In the genomic region with DNA sequence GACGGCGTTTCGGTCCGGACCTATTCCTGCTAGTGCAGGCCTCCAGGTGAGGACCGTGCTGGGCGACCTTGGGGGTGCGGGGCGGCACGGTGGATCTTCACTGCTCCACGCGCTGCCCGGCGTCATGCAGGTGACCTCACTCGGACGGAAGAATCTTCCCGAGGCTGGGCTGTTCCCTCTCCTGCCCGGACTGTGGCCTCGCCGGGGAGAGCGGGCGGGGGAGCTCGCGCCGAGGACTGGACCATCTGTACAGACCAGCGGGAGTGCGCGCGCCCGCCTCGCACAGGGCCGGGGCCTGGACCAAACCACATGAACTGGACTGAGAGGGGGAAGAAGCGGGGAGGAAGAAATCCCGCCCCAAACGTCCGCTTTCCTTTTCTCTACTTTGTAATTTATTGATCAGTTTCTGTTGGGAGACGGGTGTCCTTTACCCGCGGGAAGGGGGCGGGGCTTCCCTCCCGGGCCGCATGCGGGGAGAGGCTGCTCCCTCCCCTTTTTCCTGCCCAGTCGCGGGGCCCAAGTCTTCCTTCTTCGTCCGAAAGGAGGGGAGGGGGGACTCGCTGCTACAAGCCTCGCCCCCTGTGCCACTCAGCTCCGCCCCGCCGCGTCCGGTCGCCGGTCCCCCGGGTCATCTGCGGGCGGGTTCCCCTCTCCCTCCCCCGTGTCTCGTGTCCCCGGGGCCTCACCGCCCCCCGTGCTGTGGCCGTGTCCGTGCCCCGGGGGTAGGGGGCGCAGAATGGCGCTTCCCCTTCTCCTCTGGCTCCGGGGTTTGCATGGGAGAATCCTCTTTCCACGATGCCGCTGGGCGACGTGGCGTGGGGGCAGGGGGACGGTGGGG, we compare ENCODE assay signal across 1 cellular context.
TF ChIP-seq lines count a peak whose summit lies in the region.

No MANE protein-coding gene starts in this region.

TF ChIP-seq in HepG2, 621 proteins besides CTCF, POLR2A, EP300 and RAD21 (continued from another document and continues in another):
- TF ChIP-seq, protein P1, sequence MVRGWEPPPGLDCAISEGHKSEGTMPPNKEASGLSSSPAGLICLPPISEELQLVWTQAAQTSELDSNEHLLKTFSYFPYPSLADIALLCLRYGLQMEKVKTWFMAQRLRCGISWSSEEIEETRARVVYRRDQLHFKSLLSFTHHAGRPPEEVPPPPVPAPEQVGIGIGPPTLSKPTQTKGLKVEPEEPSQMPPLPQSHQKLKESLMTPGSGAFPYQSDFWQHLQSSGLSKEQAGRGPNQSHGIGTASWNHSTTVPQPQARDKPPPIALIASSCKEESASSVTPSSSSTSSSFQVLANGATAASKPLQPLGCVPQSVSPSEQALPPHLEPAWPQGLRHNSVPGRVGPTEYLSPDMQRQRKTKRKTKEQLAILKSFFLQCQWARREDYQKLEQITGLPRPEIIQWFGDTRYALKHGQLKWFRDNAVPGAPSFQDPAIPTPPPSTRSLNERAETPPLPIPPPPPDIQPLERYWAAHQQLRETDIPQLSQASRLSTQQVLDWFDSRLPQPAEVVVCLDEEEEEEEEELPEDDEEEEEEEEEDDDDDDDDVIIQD (CRISPR knock-in tag; IDR thresholded peaks at IDR 0.05; ENCODE audit: low read depth) = no peak
- peak; percentile 77; the same call in 1 of the 2 replicates for TF ChIP-seq ZFP82 (CRISPR knock-in tag; IDR thresholded peaks at IDR 0.05; ENCODE audit: borderline replicate concordance)
- no peak for TF ChIP-seq ELF3 (CRISPR knock-in tag; IDR thresholded peaks at IDR 0.05)
- TF ChIP-seq HOXA3 (CRISPR knock-in tag; IDR thresholded peaks at IDR 0.05) = peak; percentile 83
- no peak for TF ChIP-seq KDM4B (CRISPR knock-in tag; IDR thresholded peaks at IDR 0.05)
- TF ChIP-seq, protein P2, sequence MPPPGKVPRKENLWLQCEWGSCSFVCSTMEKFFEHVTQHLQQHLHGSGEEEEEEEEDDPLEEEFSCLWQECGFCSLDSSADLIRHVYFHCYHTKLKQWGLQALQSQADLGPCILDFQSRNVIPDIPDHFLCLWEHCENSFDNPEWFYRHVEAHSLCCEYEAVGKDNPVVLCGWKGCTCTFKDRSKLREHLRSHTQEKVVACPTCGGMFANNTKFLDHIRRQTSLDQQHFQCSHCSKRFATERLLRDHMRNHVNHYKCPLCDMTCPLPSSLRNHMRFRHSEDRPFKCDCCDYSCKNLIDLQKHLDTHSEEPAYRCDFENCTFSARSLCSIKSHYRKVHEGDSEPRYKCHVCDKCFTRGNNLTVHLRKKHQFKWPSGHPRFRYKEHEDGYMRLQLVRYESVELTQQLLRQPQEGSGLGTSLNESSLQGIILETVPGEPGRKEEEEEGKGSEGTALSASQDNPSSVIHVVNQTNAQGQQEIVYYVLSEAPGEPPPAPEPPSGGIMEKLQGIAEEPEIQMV (CRISPR knock-in tag; IDR thresholded peaks at IDR 0.05; ENCODE audit: low read depth) = 0 out of 2 replicates have a peak, but pooled peaks have one; percentile 62
- TF ChIP-seq, protein P3, sequence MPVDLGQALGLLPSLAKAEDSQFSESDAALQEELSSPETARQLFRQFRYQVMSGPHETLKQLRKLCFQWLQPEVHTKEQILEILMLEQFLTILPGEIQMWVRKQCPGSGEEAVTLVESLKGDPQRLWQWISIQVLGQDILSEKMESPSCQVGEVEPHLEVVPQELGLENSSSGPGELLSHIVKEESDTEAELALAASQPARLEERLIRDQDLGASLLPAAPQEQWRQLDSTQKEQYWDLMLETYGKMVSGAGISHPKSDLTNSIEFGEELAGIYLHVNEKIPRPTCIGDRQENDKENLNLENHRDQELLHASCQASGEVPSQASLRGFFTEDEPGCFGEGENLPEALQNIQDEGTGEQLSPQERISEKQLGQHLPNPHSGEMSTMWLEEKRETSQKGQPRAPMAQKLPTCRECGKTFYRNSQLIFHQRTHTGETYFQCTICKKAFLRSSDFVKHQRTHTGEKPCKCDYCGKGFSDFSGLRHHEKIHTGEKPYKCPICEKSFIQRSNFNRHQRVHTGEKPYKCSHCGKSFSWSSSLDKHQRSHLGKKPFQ (CRISPR knock-in tag; IDR thresholded peaks at IDR 0.05; ENCODE audit: insufficient replicate concordance) = peak; percentile 92
- TF ChIP-seq HDAC1 (CRISPR knock-in tag; IDR thresholded peaks at IDR 0.05) = peak; percentile 82
- no peak for TF ChIP-seq ZNF569 (CRISPR knock-in tag; IDR thresholded peaks at IDR 0.05; ENCODE audit: borderline replicate concordance)
- peak; percentile 12; the same call in 1 of the 2 replicates for TF ChIP-seq FOSL2 (CRISPR knock-in tag; IDR thresholded peaks at IDR 0.05)
- TF ChIP-seq WIZ (CRISPR knock-in tag; IDR thresholded peaks at IDR 0.05) = no peak; the same call in 1 of the 2 replicates
- peak; percentile 30 for TF ChIP-seq XRCC5 (optimal IDR thresholded peaks at IDR 0.05; ENCODE audit: low read length)
- TF ChIP-seq GZF1 (CRISPR knock-in tag; IDR thresholded peaks at IDR 0.05) = no peak
- TF ChIP-seq, protein P4, sequence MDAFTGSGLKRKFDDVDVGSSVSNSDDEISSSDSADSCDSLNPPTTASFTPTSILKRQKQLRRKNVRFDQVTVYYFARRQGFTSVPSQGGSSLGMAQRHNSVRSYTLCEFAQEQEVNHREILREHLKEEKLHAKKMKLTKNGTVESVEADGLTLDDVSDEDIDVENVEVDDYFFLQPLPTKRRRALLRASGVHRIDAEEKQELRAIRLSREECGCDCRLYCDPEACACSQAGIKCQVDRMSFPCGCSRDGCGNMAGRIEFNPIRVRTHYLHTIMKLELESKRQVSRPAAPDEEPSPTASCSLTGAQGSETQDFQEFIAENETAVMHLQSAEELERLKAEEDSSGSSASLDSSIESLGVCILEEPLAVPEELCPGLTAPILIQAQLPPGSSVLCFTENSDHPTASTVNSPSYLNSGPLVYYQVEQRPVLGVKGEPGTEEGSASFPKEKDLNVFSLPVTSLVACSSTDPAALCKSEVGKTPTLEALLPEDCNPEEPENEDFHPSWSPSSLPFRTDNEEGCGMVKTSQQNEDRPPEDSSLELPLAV (CRISPR knock-in tag; conservative IDR thresholded peaks at IDR 0.05; ENCODE audit: low read depth) = no peak
- TF ChIP-seq SP2 (CRISPR knock-in tag; IDR thresholded peaks at IDR 0.05) = peak; percentile 48
- TF ChIP-seq TOE1 (CRISPR knock-in tag; IDR thresholded peaks at IDR 0.05) = no peak
- TF ChIP-seq, protein P5, sequence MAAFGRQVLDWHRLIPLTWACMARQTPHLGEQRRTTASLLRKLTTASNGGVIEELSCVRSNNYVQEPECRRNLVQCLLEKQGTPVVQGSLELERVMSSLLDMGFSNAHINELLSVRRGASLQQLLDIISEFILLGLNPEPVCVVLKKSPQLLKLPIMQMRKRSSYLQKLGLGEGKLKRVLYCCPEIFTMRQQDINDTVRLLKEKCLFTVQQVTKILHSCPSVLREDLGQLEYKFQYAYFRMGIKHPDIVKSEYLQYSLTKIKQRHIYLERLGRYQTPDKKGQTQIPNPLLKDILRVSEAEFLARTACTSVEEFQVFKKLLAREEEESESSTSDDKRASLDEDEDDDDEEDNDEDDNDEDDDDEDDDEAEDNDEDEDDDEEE (CRISPR knock-in tag; IDR thresholded peaks at IDR 0.05) = no peak; the same call in 1 of the 2 replicates
- no peak for TF ChIP-seq ZFYVE20 (CRISPR knock-in tag; IDR thresholded peaks at IDR 0.05; ENCODE audit: borderline replicate concordance, low read depth)
- TF ChIP-seq NFRKB (IDR thresholded peaks at IDR 0.05) = no peak
- TF ChIP-seq, protein P6, sequence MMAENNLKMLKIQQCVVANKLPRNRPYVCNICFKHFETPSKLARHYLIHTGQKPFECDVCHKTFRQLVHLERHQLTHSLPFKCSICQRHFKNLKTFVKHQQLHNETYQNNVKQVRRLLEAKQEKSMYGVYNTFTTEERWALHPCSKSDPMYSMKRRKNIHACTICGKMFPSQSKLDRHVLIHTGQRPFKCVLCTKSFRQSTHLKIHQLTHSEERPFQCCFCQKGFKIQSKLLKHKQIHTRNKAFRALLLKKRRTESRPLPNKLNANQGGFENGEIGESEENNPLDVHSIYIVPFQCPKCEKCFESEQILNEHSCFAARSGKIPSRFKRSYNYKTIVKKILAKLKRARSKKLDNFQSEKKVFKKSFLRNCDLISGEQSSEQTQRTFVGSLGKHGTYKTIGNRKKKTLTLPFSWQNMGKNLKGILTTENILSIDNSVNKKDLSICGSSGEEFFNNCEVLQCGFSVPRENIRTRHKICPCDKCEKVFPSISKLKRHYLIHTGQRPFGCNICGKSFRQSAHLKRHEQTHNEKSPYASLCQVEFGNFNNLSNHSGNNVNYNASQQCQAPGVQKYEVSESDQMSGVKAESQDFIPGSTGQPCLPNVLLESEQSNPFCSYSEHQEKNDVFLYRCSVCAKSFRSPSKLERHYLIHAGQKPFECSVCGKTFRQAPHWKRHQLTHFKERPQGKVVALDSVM (CRISPR knock-in tag; IDR thresholded peaks at IDR 0.05) = peak; percentile 51
- TF ChIP-seq FIP1L1 (IDR thresholded peaks at IDR 0.05; ENCODE audit: borderline replicate concordance, insufficient read depth, low read depth, low read length) = 0 out of 2 replicates have a peak, but pooled peaks have one; percentile 36
- TF ChIP-seq PITX1 (CRISPR knock-in tag; IDR thresholded peaks at IDR 0.05) = no peak; the same call in 1 of the 2 replicates
- no peak for TF ChIP-seq MXD4 (CRISPR knock-in tag; IDR thresholded peaks at IDR 0.05)
- TF ChIP-seq KAT8 (CRISPR knock-in tag; IDR thresholded peaks at IDR 0.05) = peak; percentile 40; the same call in 1 of the 2 replicates
- TF ChIP-seq, protein P7, sequence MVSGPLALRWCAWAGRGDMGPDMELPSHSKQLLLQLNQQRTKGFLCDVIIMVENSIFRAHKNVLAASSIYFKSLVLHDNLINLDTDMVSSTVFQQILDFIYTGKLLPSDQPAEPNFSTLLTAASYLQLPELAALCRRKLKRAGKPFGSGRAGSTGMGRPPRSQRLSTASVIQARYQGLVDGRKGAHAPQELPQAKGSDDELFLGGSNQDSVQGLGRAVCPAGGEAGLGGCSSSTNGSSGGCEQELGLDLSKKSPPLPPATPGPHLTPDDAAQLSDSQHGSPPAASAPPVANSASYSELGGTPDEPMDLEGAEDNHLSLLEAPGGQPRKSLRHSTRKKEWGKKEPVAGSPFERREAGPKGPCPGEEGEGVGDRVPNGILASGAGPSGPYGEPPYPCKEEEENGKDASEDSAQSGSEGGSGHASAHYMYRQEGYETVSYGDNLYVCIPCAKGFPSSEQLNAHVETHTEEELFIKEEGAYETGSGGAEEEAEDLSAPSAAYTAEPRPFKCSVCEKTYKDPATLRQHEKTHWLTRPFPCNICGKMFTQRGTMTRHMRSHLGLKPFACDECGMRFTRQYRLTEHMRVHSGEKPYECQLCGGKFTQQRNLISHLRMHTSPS (CRISPR knock-in tag; IDR thresholded peaks at IDR 0.05; ENCODE audit: low read depth) = no peak
- TF ChIP-seq, protein P8, sequence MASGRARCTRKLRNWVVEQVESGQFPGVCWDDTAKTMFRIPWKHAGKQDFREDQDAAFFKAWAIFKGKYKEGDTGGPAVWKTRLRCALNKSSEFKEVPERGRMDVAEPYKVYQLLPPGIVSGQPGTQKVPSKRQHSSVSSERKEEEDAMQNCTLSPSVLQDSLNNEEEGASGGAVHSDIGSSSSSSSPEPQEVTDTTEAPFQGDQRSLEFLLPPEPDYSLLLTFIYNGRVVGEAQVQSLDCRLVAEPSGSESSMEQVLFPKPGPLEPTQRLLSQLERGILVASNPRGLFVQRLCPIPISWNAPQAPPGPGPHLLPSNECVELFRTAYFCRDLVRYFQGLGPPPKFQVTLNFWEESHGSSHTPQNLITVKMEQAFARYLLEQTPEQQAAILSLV (CRISPR knock-in tag; IDR thresholded peaks at IDR 0.05; ENCODE audit: borderline replicate concordance) = no peak
- TF ChIP-seq, protein P9, sequence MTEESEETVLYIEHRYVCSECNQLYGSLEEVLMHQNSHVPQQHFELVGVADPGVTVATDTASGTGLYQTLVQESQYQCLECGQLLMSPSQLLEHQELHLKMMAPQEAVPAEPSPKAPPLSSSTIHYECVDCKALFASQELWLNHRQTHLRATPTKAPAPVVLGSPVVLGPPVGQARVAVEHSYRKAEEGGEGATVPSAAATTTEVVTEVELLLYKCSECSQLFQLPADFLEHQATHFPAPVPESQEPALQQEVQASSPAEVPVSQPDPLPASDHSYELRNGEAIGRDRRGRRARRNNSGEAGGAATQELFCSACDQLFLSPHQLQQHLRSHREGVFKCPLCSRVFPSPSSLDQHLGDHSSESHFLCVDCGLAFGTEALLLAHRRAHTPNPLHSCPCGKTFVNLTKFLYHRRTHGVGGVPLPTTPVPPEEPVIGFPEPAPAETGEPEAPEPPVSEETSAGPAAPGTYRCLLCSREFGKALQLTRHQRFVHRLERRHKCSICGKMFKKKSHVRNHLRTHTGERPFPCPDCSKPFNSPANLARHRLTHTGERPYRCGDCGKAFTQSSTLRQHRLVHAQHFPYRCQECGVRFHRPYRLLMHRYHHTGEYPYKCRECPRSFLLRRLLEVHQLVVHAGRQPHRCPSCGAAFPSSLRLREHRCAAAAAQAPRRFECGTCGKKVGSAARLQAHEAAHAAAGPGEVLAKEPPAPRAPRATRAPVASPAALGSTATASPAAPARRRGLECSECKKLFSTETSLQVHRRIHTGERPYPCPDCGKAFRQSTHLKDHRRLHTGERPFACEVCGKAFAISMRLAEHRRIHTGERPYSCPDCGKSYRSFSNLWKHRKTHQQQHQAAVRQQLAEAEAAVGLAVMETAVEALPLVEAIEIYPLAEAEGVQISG (CRISPR knock-in tag; IDR thresholded peaks at IDR 0.05) = no peak; the same call in 1 of the 2 replicates
- TF ChIP-seq, protein P10, sequence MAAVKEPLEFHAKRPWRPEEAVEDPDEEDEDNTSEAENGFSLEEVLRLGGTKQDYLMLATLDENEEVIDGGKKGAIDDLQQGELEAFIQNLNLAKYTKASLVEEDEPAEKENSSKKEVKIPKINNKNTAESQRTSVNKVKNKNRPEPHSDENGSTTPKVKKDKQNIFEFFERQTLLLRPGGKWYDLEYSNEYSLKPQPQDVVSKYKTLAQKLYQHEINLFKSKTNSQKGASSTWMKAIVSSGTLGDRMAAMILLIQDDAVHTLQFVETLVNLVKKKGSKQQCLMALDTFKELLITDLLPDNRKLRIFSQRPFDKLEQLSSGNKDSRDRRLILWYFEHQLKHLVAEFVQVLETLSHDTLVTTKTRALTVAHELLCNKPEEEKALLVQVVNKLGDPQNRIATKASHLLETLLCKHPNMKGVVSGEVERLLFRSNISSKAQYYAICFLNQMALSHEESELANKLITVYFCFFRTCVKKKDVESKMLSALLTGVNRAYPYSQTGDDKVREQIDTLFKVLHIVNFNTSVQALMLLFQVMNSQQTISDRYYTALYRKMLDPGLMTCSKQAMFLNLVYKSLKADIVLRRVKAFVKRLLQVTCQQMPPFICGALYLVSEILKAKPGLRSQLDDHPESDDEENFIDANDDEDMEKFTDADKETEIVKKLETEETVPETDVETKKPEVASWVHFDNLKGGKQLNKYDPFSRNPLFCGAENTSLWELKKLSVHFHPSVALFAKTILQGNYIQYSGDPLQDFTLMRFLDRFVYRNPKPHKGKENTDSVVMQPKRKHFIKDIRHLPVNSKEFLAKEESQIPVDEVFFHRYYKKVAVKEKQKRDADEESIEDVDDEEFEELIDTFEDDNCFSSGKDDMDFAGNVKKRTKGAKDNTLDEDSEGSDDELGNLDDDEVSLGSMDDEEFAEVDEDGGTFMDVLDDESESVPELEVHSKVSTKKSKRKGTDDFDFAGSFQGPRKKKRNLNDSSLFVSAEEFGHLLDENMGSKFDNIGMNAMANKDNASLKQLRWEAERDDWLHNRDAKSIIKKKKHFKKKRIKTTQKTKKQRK (IDR thresholded peaks at IDR 0.05; ENCODE audit: low read length) = no peak
- peak; percentile 44; the same call in 1 of the 3 replicates for TF ChIP-seq MXI1 (IDR thresholded peaks at IDR 0.05; ENCODE audit: borderline replicate concordance, low read depth, low read length)
